Comparison of ENCODE assay signal across 2 cellular contexts in the genomic region with DNA sequence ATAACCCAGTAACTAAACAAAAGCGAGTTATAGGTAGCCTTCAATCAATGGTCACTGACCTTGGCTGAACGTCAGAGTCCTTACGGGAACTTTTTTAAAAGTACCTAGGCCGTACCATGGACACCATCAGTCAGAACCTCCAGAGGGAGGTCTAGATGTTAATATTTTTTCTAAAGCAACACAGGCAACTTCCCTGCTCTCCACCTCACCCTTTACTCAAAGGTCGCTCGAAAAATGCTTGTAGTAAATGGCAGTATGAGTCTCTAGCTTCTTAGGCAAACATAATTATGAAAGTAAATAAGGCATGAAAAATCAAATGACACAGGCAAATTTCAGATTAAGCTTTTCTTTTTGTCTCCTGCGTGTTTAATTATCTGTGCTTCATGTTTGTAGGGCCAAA.
TF ChIP-seq lines count a peak whose summit lies in the region.

No MANE protein-coding gene starts in this region.

TF ChIP-seq in K562, 482 proteins besides CTCF, POLR2A, EP300 and RAD21 (continued from another document):
- TF ChIP-seq POLR2G (IDR thresholded peaks at IDR 0.05; ENCODE audit: low read depth, low read length) = no peak
- no peak for TF ChIP-seq HDAC1 (IDR thresholded peaks at IDR 0.05)
- TF ChIP-seq ZNF589 (CRISPR knock-in tag; IDR thresholded peaks at IDR 0.05; ENCODE audit: low read depth) = 0 out of 2 replicates have a peak, but pooled peaks have one; percentile 7

TF ChIP-seq in WTC11, 78 proteins besides CTCF, POLR2A, EP300 and RAD21 (continued from another document):
- TF ChIP-seq, protein P1, sequence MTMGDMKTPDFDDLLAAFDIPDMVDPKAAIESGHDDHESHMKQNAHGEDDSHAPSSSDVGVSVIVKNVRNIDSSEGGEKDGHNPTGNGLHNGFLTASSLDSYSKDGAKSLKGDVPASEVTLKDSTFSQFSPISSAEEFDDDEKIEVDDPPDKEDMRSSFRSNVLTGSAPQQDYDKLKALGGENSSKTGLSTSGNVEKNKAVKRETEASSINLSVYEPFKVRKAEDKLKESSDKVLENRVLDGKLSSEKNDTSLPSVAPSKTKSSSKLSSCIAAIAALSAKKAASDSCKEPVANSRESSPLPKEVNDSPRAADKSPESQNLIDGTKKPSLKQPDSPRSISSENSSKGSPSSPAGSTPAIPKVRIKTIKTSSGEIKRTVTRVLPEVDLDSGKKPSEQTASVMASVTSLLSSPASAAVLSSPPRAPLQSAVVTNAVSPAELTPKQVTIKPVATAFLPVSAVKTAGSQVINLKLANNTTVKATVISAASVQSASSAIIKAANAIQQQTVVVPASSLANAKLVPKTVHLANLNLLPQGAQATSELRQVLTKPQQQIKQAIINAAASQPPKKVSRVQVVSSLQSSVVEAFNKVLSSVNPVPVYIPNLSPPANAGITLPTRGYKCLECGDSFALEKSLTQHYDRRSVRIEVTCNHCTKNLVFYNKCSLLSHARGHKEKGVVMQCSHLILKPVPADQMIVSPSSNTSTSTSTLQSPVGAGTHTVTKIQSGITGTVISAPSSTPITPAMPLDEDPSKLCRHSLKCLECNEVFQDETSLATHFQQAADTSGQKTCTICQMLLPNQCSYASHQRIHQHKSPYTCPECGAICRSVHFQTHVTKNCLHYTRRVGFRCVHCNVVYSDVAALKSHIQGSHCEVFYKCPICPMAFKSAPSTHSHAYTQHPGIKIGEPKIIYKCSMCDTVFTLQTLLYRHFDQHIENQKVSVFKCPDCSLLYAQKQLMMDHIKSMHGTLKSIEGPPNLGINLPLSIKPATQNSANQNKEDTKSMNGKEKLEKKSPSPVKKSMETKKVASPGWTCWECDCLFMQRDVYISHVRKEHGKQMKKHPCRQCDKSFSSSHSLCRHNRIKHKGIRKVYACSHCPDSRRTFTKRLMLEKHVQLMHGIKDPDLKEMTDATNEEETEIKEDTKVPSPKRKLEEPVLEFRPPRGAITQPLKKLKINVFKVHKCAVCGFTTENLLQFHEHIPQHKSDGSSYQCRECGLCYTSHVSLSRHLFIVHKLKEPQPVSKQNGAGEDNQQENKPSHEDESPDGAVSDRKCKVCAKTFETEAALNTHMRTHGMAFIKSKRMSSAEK (CRISPR knock-in tag; IDR thresholded peaks at IDR 0.05; ENCODE audit: borderline replicate concordance) = no peak
- TF ChIP-seq EMX1 (CRISPR knock-in tag; IDR thresholded peaks at IDR 0.05) = no peak
